8 cellular contexts compared by ENCODE assay signal in genomic region chr17:40553694-40554534, GRCh38. TPM values are rescaled to one million over a fixed set of nuclear protein-coding genes. Genes with fewer than 3 reads are reported as not detected.
DNase-seq lines count a peak whose midpoint lies in the region; ATAC-seq, FAIRE-seq and TF ChIP-seq lines count a peak whose summit lies in the region.

No MANE protein-coding gene starts in this region.

- no peaks in the 10 kb centered on the region for H3K27me3 ChIP-seq in Caco-2 (replicated peaks; ENCODE audit: control insufficient read depth, insufficient read depth, low read length)
- no peaks in the 10 kb centered on the region for H3K27me3 ChIP-seq in K562 (ENCODE audit: control insufficient read depth in 2 of 2, insufficient read depth in 2 of 2, low read length in 2 of 2)
- H3K27me3 ChIP-seq in lung (ENCODE audit: control insufficient read depth, insufficient read depth) = no peaks in the 10 kb centered on the region
- no peaks in the 10 kb centered on the region for H3K27me3 ChIP-seq in SK-N-SH (ENCODE audit: insufficient read depth)

- H2AFZ ChIP-seq in K562 (ENCODE audit: low read depth, low read length) (peak overlapping the region; percentile 80), SK-N-SH (ENCODE audit: low read depth) (no peak overlapping the region)

- in situ Hi-C loops in K562 (cut with MboI) = no loop called here

- peak overlapping the region; percentile 81 for H3K4me2 ChIP-seq in K562 (ENCODE audit: insufficient read depth, low read length)
- no peak overlapping the region for H3K4me2 ChIP-seq in SK-N-SH

- H3K4me1 ChIP-seq in Caco-2 = peaks cover 48% of the 10 kb centered on the region
- peaks cover 41 to 45% of the 10 kb centered on the region in 2 experiments for H3K4me1 ChIP-seq in K562 (replicated peaks in 1 of 2; ENCODE audit: control insufficient read depth in 2 of 2, insufficient read depth in 2 of 2, low read length in 2 of 2)
- peaks cover 0 to 49% of the 10 kb centered on the region in 2 donors for H3K4me1 ChIP-seq in lung (ENCODE audit: control insufficient read depth in 2 of 2, insufficient read depth in 2 of 2, low read length in 2 of 2)
- H3K4me1 ChIP-seq in SK-N-SH (ENCODE audit: control insufficient read depth in 1 of 2, insufficient read depth in 2 of 2, low read depth in 1 of 2, low read length in 1 of 2) = peaks cover 15 to 80% of the 10 kb centered on the region in 2 experiments; a peak in 3 of 4 replicates

- peaks cover 6% of the 10 kb centered on the region for H3K36me3 Mint-ChIP-seq in Caco-2 (ENCODE audit: insufficient read depth, unreplicated experiment)

- H3K9me3 ChIP-seq in Caco-2 (no peaks in the 10 kb centered on the region), K562 (replicated peaks; ENCODE audit: control insufficient read depth, insufficient read depth, low read depth, low read length) (no peaks in the 10 kb centered on the region), lung (ENCODE audit: control insufficient read depth in 2 of 2, insufficient read depth in 1 of 2, low read length in 1 of 2) (no peaks in the 10 kb centered on the region), SK-N-SH (no peaks in the 10 kb centered on the region)

- TF ChIP-seq RAD21 in K562 (CRISPR knock-in tag; conservative IDR thresholded peaks at IDR 0.05 in 1 of 2, IDR thresholded peaks at IDR 0.05 in 1 of 2) (no peak; a peak in 1 of 4 replicates), SK-N-SH (IDR thresholded peaks at IDR 0.05; ENCODE audit: low read length) (no peak)

- no peaks in the 10 kb centered on the region for H3K36me3 ChIP-seq in Caco-2 (ENCODE audit: control insufficient read depth, insufficient read depth, low read length)
- no peaks in the 10 kb centered on the region for H3K36me3 ChIP-seq in K562 (ENCODE audit: control insufficient read depth, insufficient read depth, low read length)
- no peaks in the 10 kb centered on the region for H3K36me3 ChIP-seq in lung (ENCODE audit: control insufficient read depth in 2 of 2, insufficient read depth in 2 of 2, low read length in 2 of 2)
- no peaks in the 10 kb centered on the region for H3K36me3 ChIP-seq in SK-N-SH (replicated peaks in 1 of 2; ENCODE audit: control insufficient read depth in 1 of 2, insufficient read depth in 2 of 2, low read length in 1 of 2)

- H3K9me2 ChIP-seq in SK-N-SH = no peaks in the 10 kb centered on the region

- DNase-seq in Caco-2 (peak in 1 of 2 experiments; percentile 29), NCI-H345 treated with DMSO at 0.1 percent for 48 hours (lab: John Stamatoyannopoulos, UW; ENCODE audit: unreplicated experiment) (peak; percentile 25), K562 (ENCODE audit: extremely low read depth in 1 of 4, low spot score in 3 of 4) (peak; percentile 81 to 91 (median 85)), lung (ENCODE audit: low spot score) (peak; percentile 57), SK-N-SH (no peak)
- no peak for DNase-seq in stimulated activated CD4-positive, alpha-beta T cell treated with anti-CD3 and anti-CD28 coated beads, Interleukin-4, amount 100 ng/mL, for 4 hours

- H3K27ac Mint-ChIP-seq in Caco-2 (ENCODE audit: unreplicated experiment) = peak overlapping the region; percentile 75

- H3K9me1 ChIP-seq in K562 (ENCODE audit: control insufficient read depth, insufficient read depth, low read length) = no peaks in the 10 kb centered on the region

- peak; percentile 79 for TF ChIP-seq EP300 in K562 (IDR thresholded peaks at IDR 0.05; ENCODE audit: low read length)
- no peak for TF ChIP-seq EP300 in SK-N-SH (IDR thresholded peaks at IDR 0.05; ENCODE audit: borderline replicate concordance in 1 of 2, low read depth in 1 of 2, low read length in 1 of 2)

- peaks cover 17% of the 10 kb centered on the region for H3F3A ChIP-seq in SK-N-SH (replicated peaks; ENCODE audit: insufficient read depth)

- H3K4me3 Mint-ChIP-seq in Caco-2 (ENCODE audit: unreplicated experiment) = no peak overlapping the region

- intact Hi-C loops in Caco-2 (cut with micrococcal nuclease; ENCODE audit: unreplicated experiment) (no loop called here), K562 (cut with micrococcal nuclease) (no loop called here)

- BruUV-seq in Caco-2 (replicated peaks; lab: Mats Ljungman, UMichigan) = no TSS peak
- no TSS peak for BruUV-seq in K562 (replicated peaks; lab: Mats Ljungman, UMichigan)

- POLR2A ChIA-PET in Caco-2 (lab: Charles Lee) = no interaction called here
- POLR2A ChIA-PET in K562 (lab: Yijun Ruan, JAX) = interaction anchor here (0.5 to 2.1 kb wide), 22 partner anchors 8 to 453 kb away, joined by 3 to 9 read pairs (median 3); partner anchors contain the start of genes CCR7, NR1D1 and TOP2A
- POLR2A ChIA-PET in SK-N-SH (lab: Yijun Ruan, JAX) = interaction anchor here (1.0 kb wide), 1 partner anchor 11 kb away, joined by 3 read pairs; no protein-coding TSS in a partner anchor

- H3K79me2 ChIP-seq in K562 (ENCODE audit: control insufficient read depth, insufficient read depth, low read length) (no peaks in the 10 kb centered on the region), SK-N-SH (ENCODE audit: insufficient read depth) (no peaks in the 10 kb centered on the region)

- 8% methylated on average over 18 of the region's 19 CpGs for WGBS in K562 (ENCODE audit: insufficient coverage, low coverage, missing lambda C conversion rate)
- 13 to 20% methylated on average over 19 of the region's 19 CpGs for WGBS in lung, 2 donors
- WGBS in SK-N-SH (ENCODE audit: low lambda C conversion rate) = 84% methylated on average over 19 of the region's 19 CpGs

- H4K20me1 ChIP-seq in K562 (replicated peaks; ENCODE audit: control insufficient read depth, insufficient read depth, low read length) (no peaks in the 10 kb centered on the region), SK-N-SH (ENCODE audit: insufficient read depth) (no peaks in the 10 kb centered on the region)

- TF ChIP-seq CTCF in Caco-2 (IDR thresholded peaks at IDR 0.05; ENCODE audit: insufficient read depth in 1 of 2, low read depth in 1 of 2, low read length in 1 of 2, severe bottlenecking in 1 of 2, unreplicated experiment in 1 of 2) = no peak
- TF ChIP-seq CTCF in K562 (IDR thresholded peaks at IDR 0.05 in 2 of 3, conservative IDR thresholded peaks at IDR 0.05 in 1 of 3; ENCODE audit: insufficient read depth in 2 of 3, low read depth in 1 of 3, low read length in 3 of 3) = no peak
- TF ChIP-seq CTCF in lung (IDR thresholded peaks at IDR 0.05; ENCODE audit: control extremely low read depth, extremely low read depth) = no peak
- TF ChIP-seq CTCF in SK-N-SH (IDR thresholded peaks at IDR 0.05) = no peak

- H3K27me3 Mint-ChIP-seq in Caco-2 (ENCODE audit: insufficient read depth, unreplicated experiment) = no peaks in the 10 kb centered on the region

- CTCF ChIA-PET in Caco-2 (lab: Charles Lee) = interaction anchor here (1.1 to 2.4 kb wide), 2 partner anchors 20 to 22 kb away, joined by 3 to 13 read pairs; no protein-coding TSS in a partner anchor
- CTCF ChIA-PET in K562 (lab: Yijun Ruan, JAX; ENCODE audit: low intra/inter-chr PET ratio) = no interaction called here
- CTCF ChIA-PET in SK-N-SH (lab: Yijun Ruan, JAX) = interaction anchor here (1.2 to 16.9 kb wide), 5 partner anchors 16 to 527 kb away, joined by 3 to 381 read pairs (median 191); partner anchors contain the start of genes GJD3 and IGFBP4

- H3K27ac ChIP-seq in K562 (ENCODE audit: extremely low read depth, low read depth, low read length) (peak overlapping the region; percentile 66), lung (ENCODE audit: low read depth in 1 of 2, low read length in 1 of 2) (peak overlapping the region; percentile 77 to 95), temporal lobe (ENCODE audit: low read depth, low read length) (peak overlapping the region; percentile 93), SK-N-SH (ENCODE audit: low read depth in 2 of 2, low read length in 1 of 2) (no peak overlapping the region; a peak in 1 of 4 replicates)

- peaks cover 28% of the 10 kb centered on the region for H3K4me1 Mint-ChIP-seq in Caco-2 (ENCODE audit: low read depth, unreplicated experiment)

- H3K9me3 Mint-ChIP-seq in Caco-2 (ENCODE audit: unreplicated experiment) = no peaks in the 10 kb centered on the region

- no peak overlapping the region for H3K4me3 ChIP-seq in Caco-2 (ENCODE audit: low read depth, low read length)
- peak overlapping the region; percentile 9; the same call in 1 of the 2 replicates for H3K4me3 ChIP-seq in K562
- H3K4me3 ChIP-seq in lung = no peak overlapping the region
- no peak overlapping the region for H3K4me3 ChIP-seq in SK-N-SH (ENCODE audit: low read depth in 2 of 2, low read length in 1 of 2)

- TF ChIP-seq POLR2A in K562 (conservative IDR thresholded peaks at IDR 0.05) = no peak; the same call in 1 of the 2 replicates

- peak; percentile 97 for FAIRE-seq in K562 (lab: Jason Lieb, UNC)

- H3K9ac ChIP-seq in K562 (ENCODE audit: insufficient read depth in 1 of 2, low read depth in 2 of 2, low read length in 2 of 2) = peak overlapping the region; percentile 24 to 88; a peak in 3 of 4 replicates
- no peak overlapping the region for H3K9ac ChIP-seq in SK-N-SH

- peak; percentile 73 for ATAC-seq in K562
- ATAC-seq in lung (ENCODE audit: insufficient read depth, low FRiP score) = peak; percentile 12
- ATAC-seq in GM18870 (IDR thresholded peaks at IDR 0.05; ENCODE audit: unreplicated experiment) = no peak

RNA-seq across cellular contexts. Expression of gene CCR7, which starts 11.4 kb away (rescaled TPM):
- total RNA-seq in Caco-2 (2022) = not detected in 2 replicates
- total RNA-seq in K562 (2011; cell fraction: chromatin; rRNA removed; ENCODE audit: low replicate concordance) = 0.62 and 2.8 TPM in 2 replicates
- 1.6 and 2.2 TPM in 2 replicates for total RNA-seq in K562 (2011; cell fraction: nucleolus; rRNA removed)
- total RNA-seq in K562 (2011; cell fraction: nucleoplasm; rRNA removed) = 1.1 and 1.2 TPM in 2 replicates
- 0.14 and 0.33 TPM in 2 replicates for total RNA-seq in K562 (2014; rRNA removed)
- 0.13 and 0.22 TPM in 2 replicates for total RNA-seq in K562 (2014; rRNA removed; fragmentation: Illumina TruSeq; extraction: Trizol)
- total RNA-seq in K562 (2015; rRNA removed; fragmentation: Illumina TruSeq; extraction: Trizol) = 0.30 and 0.51 TPM in 2 replicates
- total RNA-seq in K562 (2021) = 1.1 and 1.3 TPM in 2 replicates
- 0.46 and 1.4 TPM in 2 replicates for polyA plus RNA-seq in K562 (2011; rRNA removed)
- 0.83 and 6.2 TPM in 2 replicates for polyA plus RNA-seq in K562 (2011; cell fraction: cytosol; rRNA removed)
- 0.28 and 2.5 TPM in 2 replicates for polyA plus RNA-seq in K562 (2011; cell fraction: nucleus; rRNA removed)
- 0.48 and 2.1 TPM in 2 replicates for polyA plus RNA-seq in K562 (2012)
- 0.48 and 0.73 TPM in 2 replicates for polyA plus RNA-seq in K562 (2014; fragmentation: Illumina TruSeq; extraction: Trizol)
- 1 to 10 TPM in 1 of 2 experiments, under 1 TPM in 1; 0.58 to 1.0 TPM for polyA plus RNA-seq in K562 (2014; fragmentation: Nextera tagmentation; extraction: Ambion mirVana)
- 0.32 and 0.56 TPM in 2 replicates for polyA plus RNA-seq in K562 (2014; rRNA removed)
- polyA minus RNA-seq in K562 (2011; rRNA and poly(A)+ RNA removed) = 1.1 and 4.7 TPM in 2 replicates
- polyA minus RNA-seq in K562 (2011; cell fraction: cytosol; rRNA and poly(A)+ RNA removed) = 1.3 TPM in 1 of 2 replicates, not detected in the other
- polyA minus RNA-seq in K562 (2011; cell fraction: nucleus; rRNA and poly(A)+ RNA removed) = 0.67 and 1.5 TPM in 2 replicates
- 1 to 10 TPM; 1.8 to 4.0 TPM for total RNA-seq in lung
- 1 to 10 TPM; 2.1 to 5.9 TPM for polyA plus RNA-seq in lung
- 0.25 TPM for total RNA-seq in temporal lobe
- polyA plus RNA-seq in SK-N-SH (2012; rRNA removed) = not detected in 2 replicates
- 0.03 and 0.05 TPM in 2 replicates for polyA plus RNA-seq in SK-N-SH (2012; cell fraction: cytosol; rRNA removed)
- 0.02 TPM in 1 of 2 replicates, not detected in the other for polyA plus RNA-seq in SK-N-SH (2012; cell fraction: nucleus; rRNA removed)

RNA-seq across cellular contexts. Expression of gene TNS4, which starts 52.5 kb away (rescaled TPM):
- total RNA-seq in Caco-2 (2022) (0.65 TPM in 1 of 2 replicates, not detected in the other), K562 (2014; rRNA removed) (0.18 and 0.24 TPM in 2 replicates), K562 (2014; rRNA removed; fragmentation: Illumina TruSeq; extraction: Trizol) (0.06 and 0.11 TPM in 2 replicates), K562 (2015; rRNA removed; fragmentation: Illumina TruSeq; extraction: Trizol) (not detected in 2 replicates), K562 (2021) (0.73 and 0.78 TPM in 2 replicates), lung (1 to 10 TPM in 1 of 2 donors, under 1 TPM in 1; 0.17 to 6.8 TPM), temporal lobe (not detected)
- total RNA-seq in K562 (2011; cell fraction: chromatin; rRNA removed; ENCODE audit: low replicate concordance) = 2.1 and 5.8 TPM in 2 replicates
- 1.4 and 1.7 TPM in 2 replicates for total RNA-seq in K562 (2011; cell fraction: nucleolus; rRNA removed)
- 2.7 and 2.8 TPM in 2 replicates for total RNA-seq in K562 (2011; cell fraction: nucleoplasm; rRNA removed)
- polyA plus RNA-seq in K562 (2011; rRNA removed) (0.15 and 0.53 TPM in 2 replicates), K562 (2014; fragmentation: Illumina TruSeq; extraction: Trizol) (0.54 and 0.61 TPM in 2 replicates), K562 (2014; fragmentation: Nextera tagmentation; extraction: Ambion mirVana) (under 1 TPM; 0.04 to 0.07 TPM), K562 (2014; rRNA removed) (0.29 and 0.40 TPM in 2 replicates), lung (1 to 10 TPM; 2.0 to 2.3 TPM), SK-N-SH (2012; rRNA removed) (not detected in 2 replicates)
- polyA plus RNA-seq in K562 (2011; cell fraction: cytosol; rRNA removed) = 0.09 and 0.89 TPM in 2 replicates
- polyA plus RNA-seq in K562 (2011; cell fraction: nucleus; rRNA removed) = 0.38 and 4.1 TPM in 2 replicates
- 0.49 and 1.4 TPM in 2 replicates for polyA plus RNA-seq in K562 (2012)
- polyA minus RNA-seq in K562 (2011; rRNA and poly(A)+ RNA removed) = 1.1 TPM in 1 of 2 replicates, not detected in the other
- polyA minus RNA-seq in K562 (2011; cell fraction: cytosol; rRNA and poly(A)+ RNA removed) = 1.1 TPM in 1 of 2 replicates, not detected in the other
- polyA minus RNA-seq in K562 (2011; cell fraction: nucleus; rRNA and poly(A)+ RNA removed) = 0.22 and 2.7 TPM in 2 replicates
- 0.01 TPM in 1 of 2 replicates, not detected in the other for polyA plus RNA-seq in SK-N-SH (2012; cell fraction: cytosol; rRNA removed)
- polyA plus RNA-seq in SK-N-SH (2012; cell fraction: nucleus; rRNA removed) = 0.02 TPM in 1 of 2 replicates, not detected in the other

Comparison
In these comparisons a context has a peak if more than half of its experiments do, and no peak if none do; other contexts are left out.
1. DNase-seq: peak in NCI-H345 treated with DMSO at 0.1 percent for 48 hours (single experiment), K562 (4 of 4) and lung (single experiment); none in stimulated activated CD4-positive, alpha-beta T cell treated with anti-CD3 and anti-CD28 coated beads, Interleukin-4, amount 100 ng/mL, for 4 hours (0 of 2) and SK-N-SH (single experiment).
2. H3K27ac ChIP-seq: peak in K562 (single experiment), lung (2 of 2) and temporal lobe (single experiment); none in SK-N-SH (0 of 2).